Comparison of ENCODE assay signal across 25 cellular contexts in genomic region chr6:106160189-106160588, GRCh38.
"Had no signal": no experiment of that assay in that cellular context is flagged by ENCODE, and none has a peak within 500 bp of the region (broad histone marks: within the 10 kb centered on the region; RNA-seq: fewer than 3 reads in every experiment).

No MANE protein-coding gene starts in this region.

- H3K9me3 ChIP-seq: SJSA1 had no signal

- ATAC-seq: activated T-helper 17 cell treated with anti-CD3 and anti-CD28 coated beads, Interleukin-2, amount 50 U/mL, for 72 hours; Panc1 had no signal

- H3K27me3 ChIP-seq: SJSA1 had no signal

- H3K36me3 ChIP-seq: SJSA1 had no signal

- H3K4me3 ChIP-seq: SJSA1 had no signal

- DNase-seq: activated B cell treated with CpG ODN at 0.5 μM for 24 hours; activated CD4-positive, alpha-beta T cell treated with anti-CD3 and anti-CD28 coated beads for 1 hour; activated CD4-positive, alpha-beta T cell treated with anti-CD3 and anti-CD28 coated beads, Interleukin-2, amount 10 ng/mL, durations not matched to agents 24 days and 14 days; activated CD4-positive, alpha-beta T cell treated with anti-CD3 and anti-CD28 coated beads, Interleukin-2, amount 50 U/mL, for 48 hours; activated CD8-positive, alpha-beta memory T cell treated with anti-CD3 and anti-CD28 coated beads for 24 hours; activated gamma-delta T cell; activated naive CD4-positive, alpha-beta T cell treated with anti-CD3 and anti-CD28 coated beads for 36 hours; activated T-cell treated with anti-CD3 and anti-CD28 coated beads, Interleukin-2, amount 50 U/mL, for 48 hours; amygdala; caudate nucleus; NCI-H1105 treated with DMSO at 0.1 percent for 48 hours; NCI-H1930; NCI-H2107; NCI-H345; NCI-H510A; NCI-H526 treated with DMSO at 0.1 percent for 48 hours; NCI-H82; NK-92 treated with Interleukin-12 subunit alpha and Interleukin-12 subunit beta, amount 100 ng/mL, for 24 hours; OCI-M1; RPMI8226; SHP77; T-helper 2 cell had no signal
